8 cellular contexts compared by ENCODE assay signal in genomic region chr12:55817352-55818139, GRCh38. TPM values are rescaled to one million over a fixed set of nuclear protein-coding genes. Genes with fewer than 3 reads are reported as not detected.
DNase-seq lines count a peak whose midpoint lies in the region; ATAC-seq and TF ChIP-seq lines count a peak whose summit lies in the region.

Gene ORMDL2, plus strand, starts transcription at chr12:55818041. Its CDS starts 959 bp downstream, at chr12:55819000.
Gene SARNP, minus strand, starts transcription at chr12:55817724. Its CDS starts 23 bp downstream, at chr12:55817701.

- no peaks in the 10 kb centered on the region for H4K20me1 ChIP-seq in mammary epithelial cell (ENCODE audit: insufficient read depth, low read length)

- no peaks in the 10 kb centered on the region for H3K9me3 ChIP-seq in WERI-Rb-1 (ENCODE audit: severe bottlenecking)
- H3K9me3 ChIP-seq in mammary epithelial cell (replicated peaks; ENCODE audit: insufficient read depth, low read length): no peaks in the 10 kb centered on the region
- H3K9me3 ChIP-seq in iPS-20b (ENCODE audit: insufficient read depth, low read depth, low read length): no peaks in the 10 kb centered on the region

- H3K4me1 ChIP-seq in mammary epithelial cell (ENCODE audit: insufficient read depth, low read length) (peaks cover 18% of the 10 kb centered on the region), iPS-20b (ENCODE audit: insufficient read depth, low read length) (peaks cover 10% of the 10 kb centered on the region; the same call in 1 of the 2 replicates)

- H3K79me2 ChIP-seq in mammary epithelial cell (ENCODE audit: insufficient read depth, low read length): peaks cover 81% of the 10 kb centered on the region

- peak within 1 kb of the TSS; percentile 80 for H3K4me2 ChIP-seq in mammary epithelial cell (ENCODE audit: insufficient read depth, low read depth, low read length)

- WGBS in mammary epithelial cell (ENCODE audit: low coverage, missing lambda C conversion rate): 2% methylated on average over 29 of the region's 38 CpGs

- TF ChIP-seq CTCF in WERI-Rb-1 (IDR thresholded peaks at IDR 0.05; ENCODE audit: low read depth, low read length) (no peak), mammary epithelial cell (conservative IDR thresholded peaks at IDR 0.05 in 1 of 2, IDR thresholded peaks at IDR 0.05 in 1 of 2; ENCODE audit: extremely low read depth in 1 of 2, insufficient read depth in 1 of 2, low read depth in 1 of 2, low read length in 2 of 2) (no peak)

- intact Hi-C loops in mammary epithelial cell (cut with micrococcal nuclease): loop anchor here (1.0 to 5.0 kb wide), 5 partner anchors 12 to 225 kb away; partner anchors contain the start of genes DNAJC14 and RPS26

- DNase-seq in AG08395 (ENCODE audit: low spot score) (peak; percentile 99), NCI-H2227 (lab: John Stamatoyannopoulos, UW; ENCODE audit: unreplicated experiment) (peak; percentile 98), WERI-Rb-1 (peak; percentile 98), mammary epithelial cell (peak; percentile 100)

- ATAC-seq in GM18909 (IDR thresholded peaks at IDR 0.05; ENCODE audit: poor library complexity, unreplicated experiment) (peak; percentile 97), HG03159 (IDR thresholded peaks at IDR 0.05; ENCODE audit: unreplicated experiment) (peak; percentile 98)

- CTCF ChIA-PET in mammary epithelial cell (lab: Charles Lee; ENCODE audit: low non-redundant PET): interaction anchor here (0.6 to 1.2 kb wide), 4 partner anchors 29 to 1185 kb away, joined by 3 to 10 read pairs (median 3); no protein-coding TSS in a partner anchor

- H3K27me3 ChIP-seq in WERI-Rb-1 (ENCODE audit: insufficient read depth, low read depth, severe bottlenecking) (no peaks in the 10 kb centered on the region), mammary epithelial cell (ENCODE audit: insufficient read depth, low read length) (no peaks in the 10 kb centered on the region), iPS-20b (ENCODE audit: insufficient read depth, low read length) (no peaks in the 10 kb centered on the region)

- in situ Hi-C loops in mammary epithelial cell (cut with MboI; ENCODE audit: low sequenced_read_pairs in 2 of 2): loop anchor here in 1 of 2 donors (5.0 kb wide), 1 partner anchor 125 kb away; no protein-coding TSS in a partner anchor

- H3K36me3 ChIP-seq in WERI-Rb-1: peaks cover 73% of the 10 kb centered on the region
- peaks cover 31% of the 10 kb centered on the region for H3K36me3 ChIP-seq in mammary epithelial cell (ENCODE audit: insufficient read depth, low read length)
- H3K36me3 ChIP-seq in iPS-20b (ENCODE audit: insufficient read depth, low read depth, low read length): peaks cover 63% of the 10 kb centered on the region

- H3K9ac ChIP-seq in mammary epithelial cell (ENCODE audit: insufficient read depth, low read length) (peak within 1 kb of the TSS; percentile 97), iPS-20b (ENCODE audit: low read depth, low read length) (peak within 1 kb of the TSS; percentile 98)

- H2AFZ ChIP-seq in mammary epithelial cell (ENCODE audit: low read depth, low read length): peak within 1 kb of the TSS; percentile 88

- BruUV-seq in mammary epithelial cell (replicated peaks; lab: Mats Ljungman, UMichigan): TSS peak; percentile 50

- H3K4me3 ChIP-seq in WERI-Rb-1 (ENCODE audit: low read depth, low read length): peak within 1 kb of the TSS; percentile 87
- H3K4me3 ChIP-seq in mammary epithelial cell (replicated peaks in 1 of 3; ENCODE audit: insufficient read depth in 1 of 3, low read depth in 2 of 3, low read length in 3 of 3): peak within 1 kb of the TSS; percentile 76 to 95 (median 90)
- peak within 1 kb of the TSS; percentile 95 for H3K4me3 ChIP-seq in iPS-20b (ENCODE audit: low read length)
- H3K4me3 ChIP-seq in skin epidermis: peak within 1 kb of the TSS; percentile 50 to 92 (median 67)

- dilution Hi-C loops in mammary epithelial cell (cut with HindIII; ENCODE audit: low sequenced_read_pairs): no loop called here

- peak within 1 kb of the TSS; percentile 83 for H3K27ac ChIP-seq in WERI-Rb-1
- H3K27ac ChIP-seq in mammary epithelial cell (ENCODE audit: insufficient read depth, low read depth, low read length): peak within 1 kb of the TSS; percentile 93
- H3K27ac ChIP-seq in iPS-20b (ENCODE audit: low read length): peak within 1 kb of the TSS; percentile 89
- peak within 1 kb of the TSS in 20 of 21 experiments; percentile 64 to 96 (median 90) for H3K27ac ChIP-seq in skin epidermis

RNA-seq across cellular contexts. Expression of gene ORMDL2, which starts in this region (rescaled TPM):
- 10 to 100 TPM; 24.3 to 91.3 TPM for total RNA-seq in mammary epithelial cell
- polyA plus RNA-seq in mammary epithelial cell: 97.6 TPM
- polyA minus RNA-seq in mammary epithelial cell: 105 TPM

RNA-seq across cellular contexts. Expression of gene SARNP, which starts in this region (rescaled TPM):
- total RNA-seq in mammary epithelial cell: 10 to 100 TPM; 34.7 to 72.9 TPM
- 71.6 TPM for polyA plus RNA-seq in mammary epithelial cell
- 51.4 TPM for polyA minus RNA-seq in mammary epithelial cell

Comparison
In these comparisons a context has a peak if more than half of its experiments do, and no peak if none do; other contexts are left out.
1. Peak in every context shown above with its lines: DNase-seq, ATAC-seq, H3K4me3 ChIP-seq and H3K27ac ChIP-seq.